ENCODE assay signal across 2 cellular contexts in genomic region chr12:132437252-132438138, GRCh38.
TF ChIP-seq lines count a peak whose summit lies in the region.

No MANE protein-coding gene starts in this region.

TF ChIP-seq in H1, 55 proteins besides CTCF, POLR2A, EP300 and RAD21:
- peak; percentile 57 for TF ChIP-seq CEBPB (IDR thresholded peaks at IDR 0.05; ENCODE audit: low read depth, low read length)
- no peak for TF ChIP-seq BCL11A (IDR thresholded peaks at IDR 0.05; ENCODE audit: low read depth in 2 of 2, low read length in 2 of 2)
- TF ChIP-seq ATF3 (IDR thresholded peaks at IDR 0.05; ENCODE audit: insufficient read depth, low read depth, low read length): no peak
- TF ChIP-seq SAP30 (IDR thresholded peaks at IDR 0.05; ENCODE audit: insufficient read depth, insufficient replicate concordance, low read length): no peak
- TF ChIP-seq POLR2AphosphoS5 (IDR thresholded peaks at IDR 0.05; ENCODE audit: low read depth, low read length): no peak
- no peak for TF ChIP-seq CBX8 (IDR thresholded peaks at IDR 0.05; ENCODE audit: borderline replicate concordance, low read depth, low read length)
- no peak; the same call in 1 of the 2 replicates for TF ChIP-seq MAX (IDR thresholded peaks at IDR 0.05)
- TF ChIP-seq SIN3A (conservative IDR thresholded peaks at IDR 0.05 in 1 of 2, IDR thresholded peaks at IDR 0.05 in 1 of 2; ENCODE audit: low read depth in 1 of 2, low read length in 2 of 2): 0 out of 4 replicates have a peak, but pooled peaks have one; percentile 34 to 49
- TF ChIP-seq USF2 (IDR thresholded peaks at IDR 0.05; ENCODE audit: low read length): no peak
- no peak for TF ChIP-seq SRF (IDR thresholded peaks at IDR 0.05; ENCODE audit: low read depth, low read length)
- TF ChIP-seq TAF1 (IDR thresholded peaks at IDR 0.05; ENCODE audit: low read depth, low read length): 0 out of 2 replicates have a peak, but pooled peaks have one; percentile 2
- no peak for TF ChIP-seq CHD1 (IDR thresholded peaks at IDR 0.05; ENCODE audit: low read depth, low read length)
- peak; percentile 88 for TF ChIP-seq EGR1 (IDR thresholded peaks at IDR 0.05; ENCODE audit: borderline replicate concordance, low read depth, low read length)
- TF ChIP-seq YY1 (IDR thresholded peaks at IDR 0.05; ENCODE audit: low read depth, low read length): no peak
- TF ChIP-seq RBBP5 (IDR thresholded peaks at IDR 0.05; ENCODE audit: borderline replicate concordance, low read depth, low read length): no peak
- TF ChIP-seq HDAC2 (IDR thresholded peaks at IDR 0.05; ENCODE audit: borderline replicate concordance in 1 of 2, low read depth in 2 of 2, low read length in 2 of 2): peak in 1 of 2 experiments; percentile 48; a peak in 1 of 4 replicates
- TF ChIP-seq E2F6 (IDR thresholded peaks at IDR 0.05): peak; percentile 51; the same call in 1 of the 2 replicates
- peak; percentile 67 for TF ChIP-seq CTBP2 (IDR thresholded peaks at IDR 0.05; ENCODE audit: borderline replicate concordance, insufficient read depth, insufficient read length, low read length)
- no peak for TF ChIP-seq BACH1 (IDR thresholded peaks at IDR 0.05; ENCODE audit: low read length)
- TF ChIP-seq KDM4A (IDR thresholded peaks at IDR 0.05; ENCODE audit: low read depth, low read length, severe bottlenecking): no peak
- TF ChIP-seq CHD2 (IDR thresholded peaks at IDR 0.05; ENCODE audit: low read length): 0 out of 2 replicates have a peak, but pooled peaks have one; percentile 37
- no peak for TF ChIP-seq SP4 (IDR thresholded peaks at IDR 0.05; ENCODE audit: low read length)
- TF ChIP-seq JUN (IDR thresholded peaks at IDR 0.05; ENCODE audit: low read depth, low read length): no peak

TF ChIP-seq in SK-N-SH treated with all-trans-retinoic acid at 6 μM for 48 hours, 23 proteins besides CTCF, POLR2A, EP300 and RAD21 (continued from another document):
- TF ChIP-seq PATZ1 (CRISPR knock-in tag; IDR thresholded peaks at IDR 0.05; ENCODE audit: borderline replicate concordance) (no peak), TSHZ2 (CRISPR knock-in tag; IDR thresholded peaks at IDR 0.05) (no peak), CREB5 (CRISPR knock-in tag; IDR thresholded peaks at IDR 0.05; ENCODE audit: low read depth) (no peak), ZNF70 (CRISPR knock-in tag; IDR thresholded peaks at IDR 0.05) (no peak), OSR1 (CRISPR knock-in tag; IDR thresholded peaks at IDR 0.05) (no peak), RARB (CRISPR knock-in tag; IDR thresholded peaks at IDR 0.05) (no peak), ARNTL (CRISPR knock-in tag; IDR thresholded peaks at IDR 0.05; ENCODE audit: borderline replicate concordance, low read depth) (no peak), SNAI2 (CRISPR knock-in tag; IDR thresholded peaks at IDR 0.05) (no peak), GLIS3 (CRISPR knock-in tag; IDR thresholded peaks at IDR 0.05) (no peak), BACH2 (CRISPR knock-in tag; IDR thresholded peaks at IDR 0.05; ENCODE audit: borderline replicate concordance) (no peak), ZNF565 (CRISPR knock-in tag; conservative IDR thresholded peaks at IDR 0.05; ENCODE audit: low read depth) (no peak), ZNF8 (CRISPR knock-in tag; IDR thresholded peaks at IDR 0.05) (no peak), ZC3H10 (CRISPR knock-in tag; IDR thresholded peaks at IDR 0.05) (no peak)
